8 cellular contexts compared by ENCODE assay signal in the genomic region with DNA sequence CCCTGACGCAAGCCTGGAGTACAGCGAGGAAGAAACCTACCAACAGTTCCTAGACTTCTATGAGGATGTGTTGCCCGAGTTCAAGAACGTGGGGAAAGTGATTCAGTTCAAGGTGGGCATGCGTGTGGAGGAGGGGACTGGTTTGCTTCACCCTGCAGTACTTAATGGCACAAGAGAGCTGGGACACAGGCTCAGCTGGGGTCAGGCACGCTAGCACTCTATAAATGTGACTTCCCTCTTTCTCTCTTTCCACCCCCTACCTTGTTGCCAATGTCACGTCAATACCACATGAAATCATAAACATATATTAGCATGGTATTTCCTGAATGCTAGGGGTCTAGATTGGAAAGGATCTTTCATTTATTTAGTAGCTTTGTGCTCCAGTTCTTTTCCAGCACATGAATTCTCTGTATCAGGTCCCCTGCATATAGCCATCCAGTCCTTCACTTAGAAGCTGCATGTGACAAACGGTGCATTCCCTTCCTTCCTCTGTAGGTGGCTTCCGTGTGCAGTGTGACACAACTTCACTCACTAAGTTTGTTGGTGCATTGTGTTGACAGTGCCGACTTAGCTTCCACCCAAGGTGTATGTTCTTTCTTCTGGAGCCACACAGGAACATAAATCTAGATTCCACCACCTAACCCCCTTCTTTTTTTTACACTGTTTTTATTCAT. TPM values are rescaled to one million over a fixed set of nuclear protein-coding genes. Genes with fewer than 3 reads are reported as not detected.
DNase-seq lines count a peak whose midpoint lies in the region; ATAC-seq, FAIRE-seq and TF ChIP-seq lines count a peak whose summit lies in the region.

No MANE protein-coding gene starts in this region.

- peak; percentile 34 for TF ChIP-seq CTCF in bronchial epithelial cell (IDR thresholded peaks at IDR 0.05; ENCODE audit: insufficient read depth, low read length, severe bottlenecking)
- TF ChIP-seq CTCF in mucosa of descending colon (IDR thresholded peaks at IDR 0.05): no peak

- FAIRE-seq in bronchial epithelial cell (lab: Jason Lieb, UNC): peak; percentile 82

- no peaks in the 10 kb centered on the region for H3K4me1 ChIP-seq in mucosa of descending colon (ENCODE audit: low read depth)

- no peaks in the 10 kb centered on the region for H3K27me3 ChIP-seq in bronchial epithelial cell (ENCODE audit: control insufficient read depth, insufficient read depth, low read length)

- peak; percentile 7 for DNase-seq in activated naive CD4-positive, alpha-beta T cell treated with Interleukin-2 at 50 U/mL for 16 hours
- DNase-seq in activated naive CD4-positive, alpha-beta T cell (lab: John Stamatoyannopoulos, UW): no peak
- DNase-seq in HCEC 1CT (peak; percentile 5), NOMO-1 treated with DMSO at 0.1 percent for 48 hours (lab: John Stamatoyannopoulos, UW; ENCODE audit: unreplicated experiment) (peak; percentile 81), bronchial epithelial cell (ENCODE audit: low read depth) (peak; percentile 3), mucosa of descending colon (peak in 1 of 3 donors; percentile 14), NCI-H345 (lab: John Stamatoyannopoulos, UW) (no peak)

- peaks cover 5% of the 10 kb centered on the region for H3K36me3 ChIP-seq in bronchial epithelial cell (ENCODE audit: control insufficient read depth, insufficient read depth, low read length)
- no peaks in the 10 kb centered on the region for H3K36me3 ChIP-seq in mucosa of descending colon (ENCODE audit: low read depth)

- ATAC-seq in mucosa of descending colon: peak; percentile 78
- ATAC-seq in GM21423 (IDR thresholded peaks at IDR 0.05; ENCODE audit: unreplicated experiment): no peak

- H3K9me3 ChIP-seq in mucosa of descending colon: no peaks in the 10 kb centered on the region

- H3K4me3 ChIP-seq in bronchial epithelial cell (ENCODE audit: low read depth, low read length) (no peak overlapping the region), mucosa of descending colon (no peak overlapping the region)

- intact Hi-C loops in mucosa of descending colon (cut with DNase I, micrococcal nuclease): no loop called here

RNA-seq across cellular contexts. Expression of gene ZRSR2, which starts 25.6 kb away (rescaled TPM):
- total RNA-seq in bronchial epithelial cell: 4.2 and 7.2 TPM in 2 replicates
- 10 to 100 TPM in 2 of 3 donors, 1 to 10 TPM in 1; 7.0 to 14.0 (median 11.7) TPM for total RNA-seq in mucosa of descending colon

RNA-seq across cellular contexts. Expression of gene AP1S2, which starts 38.7 kb away (rescaled TPM):
- total RNA-seq in bronchial epithelial cell: 12.8 and 16.3 TPM in 2 replicates
- total RNA-seq in mucosa of descending colon: 10 to 100 TPM; 10.9 to 45.2 (median 16.0) TPM

Comparison
In these comparisons a context has a peak if more than half of its experiments do, and no peak if none do; other contexts are left out.
1. DNase-seq: peak in activated naive CD4-positive, alpha-beta T cell treated with Interleukin-2 at 50 U/mL for 16 hours (single experiment), HCEC 1CT (single experiment), NOMO-1 treated with DMSO at 0.1 percent for 48 hours (single experiment) and bronchial epithelial cell (single experiment); none in activated naive CD4-positive, alpha-beta T cell (0 of 4) and NCI-H345 (single experiment).